In the genomic region with DNA sequence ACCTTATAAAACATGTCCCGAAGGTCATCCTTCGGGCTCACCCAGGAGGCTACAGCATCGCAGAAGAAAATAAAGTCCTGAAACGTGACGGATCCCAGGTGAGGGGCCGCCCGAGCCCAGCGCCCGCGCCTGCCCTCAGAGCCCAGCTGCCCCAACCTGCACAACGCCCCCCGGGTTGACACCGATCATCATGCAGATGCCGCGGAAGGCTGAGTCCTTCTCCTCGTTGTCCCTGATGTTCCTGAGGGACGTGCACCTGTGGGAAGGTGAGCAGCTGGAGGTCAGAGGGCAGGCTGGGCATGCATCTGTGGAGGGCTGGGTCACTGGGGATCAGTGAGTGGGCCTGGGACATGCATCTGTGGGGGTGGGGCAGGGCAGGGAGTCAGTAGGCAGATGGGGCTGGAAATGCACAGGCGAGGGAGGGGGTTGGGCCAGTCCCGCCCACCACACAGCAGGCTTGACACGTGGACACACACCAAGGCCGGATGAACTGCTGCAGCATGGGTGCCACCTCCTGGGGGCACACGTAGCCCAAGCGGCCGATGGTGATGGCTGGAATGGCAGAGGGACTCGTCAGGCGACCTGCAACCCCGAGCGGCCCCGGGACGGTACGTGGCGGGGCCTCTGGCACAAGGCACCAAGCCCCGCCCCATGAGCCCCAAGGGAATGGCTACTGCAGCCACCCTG, we compare ENCODE assay signal across 26 cellular contexts. TPM values are rescaled to one million over a fixed set of nuclear protein-coding genes. Genes with fewer than 3 reads are reported as not detected.
"Had no signal": no experiment of that assay in that cellular context is flagged by ENCODE, and none has a peak within 500 bp of the region (broad histone marks: within the 10 kb centered on the region; RNA-seq: fewer than 3 reads in every experiment).

No MANE protein-coding gene starts in this region.

- H3K27me3 ChIP-seq: adrenal gland, gastrocnemius medialis, heart left ventricle, right atrium auricular region, tibial artery had no signal

- H3K9me3 ChIP-seq: adrenal gland, gastrocnemius medialis, heart left ventricle, left ventricle myocardium inferior, prostate gland, right atrium auricular region, tibial artery had no signal

- H3K27ac ChIP-seq: adrenal gland, gastrocnemius medialis, heart left ventricle, left ventricle myocardium inferior, prostate gland, right atrium auricular region, tibial artery had no signal

- H3K4me1 ChIP-seq: prostate gland had no signal

- DNase-seq: activated CD4-positive, alpha-beta T cell treated with anti-CD3 and anti-CD28 coated beads, Interleukin-2, amount 50 U/mL, for 4 hours; activated gamma-delta T cell treated with Interleukin-2 at 50 U/mL for 16 hours; adrenal gland; cerebellar nuclear complex; cortex of kidney; gastrocnemius medialis; heart left ventricle; left ventricle myocardium inferior; mammary epithelial cell; stimulated activated CD4-positive, alpha-beta T cell treated with anti-CD3 and anti-CD28 coated beads, Interleukin-2, amount 100 ng/mL, for 24 hours; stimulated activated naive CD4-positive, alpha-beta T cell treated with Interleukin-2 at 50 U/mL for 16 hours; substantia nigra; tibial artery had no signal

- FAIRE-seq: bronchial epithelial cell, endometrium had no signal

- H3K4me3 ChIP-seq: adrenal gland, gastrocnemius medialis, heart left ventricle, left ventricle myocardium inferior, prostate gland, right atrium auricular region, tibial artery had no signal

- ATAC-seq: activated naive CD4-positive, alpha-beta T cell treated with anti-CD3 and anti-CD28 coated beads, Interleukin-2, amount 50 U/mL, for 72 hours; esophagus mucosa; gastrocnemius medialis; heart left ventricle had no signal

RNA-seq across cellular contexts. Expression of a gene that starts 13.9 kb away (rescaled TPM):
- total RNA-seq: activated CD8-positive, alpha-beta memory T cell treated with anti-CD3 and anti-CD28 coated beads for 36 hours; activated naive CD4-positive, alpha-beta T cell treated with anti-CD3 and anti-CD28 coated beads, Interleukin-2, amount 50 U/mL, for 72 hours; adrenal gland; bronchial epithelial cell; esophagus mucosa; gastrocnemius medialis; heart left ventricle; kidney epithelial cell; left ventricle myocardium inferior; mammary epithelial cell; myocyte; omental fat pad; prostate gland; right atrium auricular region; skeletal muscle tissue; urinary bladder had no signal
- polyA plus RNA-seq: adrenal gland, heart left ventricle, mammary epithelial cell, neural cell, urinary bladder had no signal
